In the genomic region with DNA sequence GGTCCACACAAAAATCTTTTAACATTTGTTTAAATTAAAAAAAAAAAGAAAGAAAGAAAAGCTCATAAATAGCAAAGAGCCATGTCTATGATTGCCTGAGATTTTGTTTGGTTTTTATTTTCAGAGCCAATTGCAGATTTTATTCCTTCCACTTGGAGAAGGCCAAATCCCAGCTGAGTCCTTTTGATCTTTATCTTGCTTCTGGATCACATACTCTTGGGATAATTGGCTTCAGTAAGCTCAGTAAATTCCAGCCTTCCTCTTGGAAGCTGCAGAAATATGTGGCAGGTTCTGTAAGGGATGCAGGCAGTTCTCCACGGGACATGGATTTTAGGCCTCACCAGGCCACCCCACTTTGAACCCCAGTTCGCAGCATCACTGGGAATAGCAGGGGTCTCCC, we compare ENCODE assay signal across 13 cellular contexts.
DNase-seq lines count a peak whose midpoint lies in the region; TF ChIP-seq lines count a peak whose summit lies in the region.
"Had no signal": no experiment of that assay in that cellular context is flagged by ENCODE, and none has a peak within 500 bp of the region (broad histone marks: within the 10 kb centered on the region; RNA-seq: fewer than 3 reads in every experiment).

No MANE protein-coding gene starts in this region.

- DNase-seq in NCI-H82 (lab: John Stamatoyannopoulos, UW) (peak; percentile 44), left kidney (ENCODE audit: low read depth, low spot score) (peak; percentile 27), retinal pigment epithelial cell (ENCODE audit: low read depth) (peak; percentile 64), ovary (no peak), AML-193 (lab: John Stamatoyannopoulos, UW) (no peak), SW480 (ENCODE audit: low spot score) (no peak)
- DNase-seq: BE2C; CD4-positive, alpha-beta memory T cell; DMS79; H7 had no signal

- intact Hi-C loops in ovary (cut with DNase I) = no loop called here

- no peak for TF ChIP-seq POLR2A in ovary (IDR thresholded peaks at IDR 0.05)

- TF ChIP-seq CTCF in VCaP (conservative IDR thresholded peaks at IDR 0.05) = no peak
- no peak for TF ChIP-seq CTCF in retinal pigment epithelial cell (conservative IDR thresholded peaks at IDR 0.05; ENCODE audit: low read depth, low read length)
- no peak for TF ChIP-seq CTCF in ovary (IDR thresholded peaks at IDR 0.05)

- H3K4me3 ChIP-seq in retinal pigment epithelial cell (ENCODE audit: low read length) = no peak overlapping the region
- H3K4me3 ChIP-seq in ovary = no peak overlapping the region
- H3K4me3 ChIP-seq: GM23338 had no signal

- 33 to 45% (median 41%) methylated on average over 2 of the region's 2 CpGs for WGBS in ovary, 3 donors

- no peaks in the 10 kb centered on the region for H3K4me1 ChIP-seq in ovary (ENCODE audit: insufficient read depth)

- H3K27ac ChIP-seq in VCaP (peak overlapping the region; percentile 39), ovary (no peak overlapping the region)
- H3K27ac ChIP-seq: C4-2B had no signal

- TF ChIP-seq EP300 in ovary (IDR thresholded peaks at IDR 0.05) = no peak

- no peaks in the 10 kb centered on the region for H3K36me3 ChIP-seq in ovary
- H3K36me3 ChIP-seq: BE2C had no signal

- H3K27me3 ChIP-seq in ovary = no peaks in the 10 kb centered on the region
- H3K27me3 ChIP-seq: BE2C had no signal

- H3K9me3 ChIP-seq in ovary = no peaks in the 10 kb centered on the region
- H3K9me3 ChIP-seq: BE2C had no signal

Comparison
In these comparisons a context has a peak if more than half of its experiments do, and no peak if none do; other contexts are left out.
1. DNase-seq: peak in NCI-H82 (single experiment), left kidney (single experiment) and retinal pigment epithelial cell (single experiment); none in ovary (0 of 5), AML-193 (0 of 2) and SW480 (single experiment).